In genomic region chr5:5422819-5423515, GRCh38 we compare ENCODE assay signal across 8 cellular contexts. TPM values are rescaled to one million over a fixed set of nuclear protein-coding genes. Genes with fewer than 3 reads are reported as not detected.
DNase-seq lines count a peak whose midpoint lies in the region; ATAC-seq and TF ChIP-seq lines count a peak whose summit lies in the region.

No MANE protein-coding gene starts in this region.

- H3K36me3 ChIP-seq in BLaER1 (peaks cover 33% of the 10 kb centered on the region), iPS DF 6.9 (ENCODE audit: control insufficient read depth, insufficient read depth, low read length) (no peaks in the 10 kb centered on the region), smooth muscle cell (ENCODE audit: low read depth) (no peaks in the 10 kb centered on the region)

- H3K4me3 ChIP-seq in BLaER1 (peak overlapping the region; percentile 98), iPS DF 6.9 (ENCODE audit: low read length) (peak overlapping the region; percentile 75), smooth muscle cell (peak overlapping the region; percentile 99)

- H4K20me1 ChIP-seq in BLaER1 (peaks cover 55% of the 10 kb centered on the region), smooth muscle cell (ENCODE audit: low read depth) (peaks cover 48% of the 10 kb centered on the region)

- peak overlapping the region; percentile 83 for H2AFZ ChIP-seq in smooth muscle cell (ENCODE audit: low read depth)

- H3K27me3 ChIP-seq in BLaER1 (no peaks in the 10 kb centered on the region), iPS DF 6.9 (ENCODE audit: control insufficient read depth, insufficient read depth, low read length) (no peaks in the 10 kb centered on the region), smooth muscle cell (ENCODE audit: low read depth) (no peaks in the 10 kb centered on the region)

- peaks cover 2% of the 10 kb centered on the region for H3K9me3 Mint-ChIP-seq in activated CD8-positive, alpha-beta memory T cell treated with anti-CD3 and anti-CD28 coated beads, Interleukin-2, amount 10 ng/mL, durations not matched to agents 7 days and 5 days (ENCODE audit: low read depth)

- H3K79me2 ChIP-seq in smooth muscle cell (ENCODE audit: low read depth): peaks cover 54% of the 10 kb centered on the region

- H3K4me1 Mint-ChIP-seq in activated CD8-positive, alpha-beta memory T cell treated with anti-CD3 and anti-CD28 coated beads, Interleukin-2, amount 10 ng/mL, durations not matched to agents 7 days and 5 days: peaks cover 25% of the 10 kb centered on the region

- H3K4me2 ChIP-seq in BLaER1 (peak overlapping the region; percentile 94), smooth muscle cell (peak overlapping the region; percentile 96)

- H3K27me3 Mint-ChIP-seq in activated CD8-positive, alpha-beta memory T cell treated with anti-CD3 and anti-CD28 coated beads, Interleukin-2, amount 10 ng/mL, durations not matched to agents 7 days and 5 days: no peaks in the 10 kb centered on the region

- peaks cover 43% of the 10 kb centered on the region for H3K4me1 ChIP-seq in BLaER1
- peaks cover 3% of the 10 kb centered on the region for H3K4me1 ChIP-seq in iPS DF 6.9 (ENCODE audit: control insufficient read depth, insufficient read depth, low read length)
- H3K4me1 ChIP-seq in smooth muscle cell (ENCODE audit: low read depth): peaks cover 12% of the 10 kb centered on the region

- H3K27ac Mint-ChIP-seq in activated CD8-positive, alpha-beta memory T cell treated with anti-CD3 and anti-CD28 coated beads, Interleukin-2, amount 10 ng/mL, durations not matched to agents 7 days and 5 days: peak overlapping the region; percentile 93

- H3K9me3 ChIP-seq in BLaER1: no peaks in the 10 kb centered on the region
- no peaks in the 10 kb centered on the region for H3K9me3 ChIP-seq in iPS DF 6.9 (ENCODE audit: control insufficient read depth, insufficient read depth, low read length)
- H3K9me3 ChIP-seq in smooth muscle cell (replicated peaks; ENCODE audit: low read depth): no peaks in the 10 kb centered on the region

- TF ChIP-seq CTCF in smooth muscle cell (IDR thresholded peaks at IDR 0.05; ENCODE audit: borderline replicate concordance, insufficient read depth, poor library complexity, severe bottlenecking): no peak

- H3K4me3 Mint-ChIP-seq in activated CD8-positive, alpha-beta memory T cell treated with anti-CD3 and anti-CD28 coated beads, Interleukin-2, amount 10 ng/mL, durations not matched to agents 7 days and 5 days: peak overlapping the region; percentile 87

- peaks cover 8% of the 10 kb centered on the region for H3K36me3 Mint-ChIP-seq in activated CD8-positive, alpha-beta memory T cell treated with anti-CD3 and anti-CD28 coated beads, Interleukin-2, amount 10 ng/mL, durations not matched to agents 7 days and 5 days

- CTCF ChIA-PET in activated CD8-positive, alpha-beta memory T cell treated with anti-CD3 and anti-CD28 coated beads, Interleukin-2, amount 10 ng/mL, durations not matched to agents 7 days and 5 days (lab: Charles Lee): interaction anchor here (0.5 to 1.2 kb wide), 2 partner anchors 20 to 99 kb away, joined by 3 to 4 read pairs; no protein-coding TSS in a partner anchor

- H3K27ac ChIP-seq in BLaER1 (peak overlapping the region; percentile 91), iPS DF 6.9 (ENCODE audit: low read length) (no peak overlapping the region), smooth muscle cell (ENCODE audit: low read depth) (peak overlapping the region; percentile 99)

- DNase-seq in activated CD8-positive, alpha-beta memory T cell treated with anti-CD3 and anti-CD28 coated beads, Interleukin-2, amount 10 ng/mL, durations not matched to agents 7 days and 5 days: peak; percentile 43
- DNase-seq in iPS DF 6.9 (ENCODE audit: low read depth, low spot score) (no peak), smooth muscle cell (lab: John Stamatoyannopoulos, UW; ENCODE audit: unreplicated experiment) (no peak), mucosa of gallbladder (ENCODE audit: low spot score) (no peak)
- no peak for DNase-seq in activated CD4-positive, alpha-beta T cell treated with anti-CD3 and anti-CD28 coated beads for 48 hours

- peak overlapping the region; percentile 94 for H3K9ac ChIP-seq in BLaER1
- H3K9ac ChIP-seq in smooth muscle cell (ENCODE audit: low read depth): peak overlapping the region; percentile 97

- peaks cover 14% of the 10 kb centered on the region for H3F3A ChIP-seq in smooth muscle cell (ENCODE audit: low read depth)

- WGBS in iPS DF 6.9 (ENCODE audit: insufficient coverage, insufficient read length): no CpG with 5 or more reads among the region's 58 CpGs
- 2% methylated on average over 40 of the region's 58 CpGs for WGBS in smooth muscle cell (ENCODE audit: low lambda C conversion rate)

- ATAC-seq in GM19043 (IDR thresholded peaks at IDR 0.05; ENCODE audit: low read depth, unreplicated experiment) (peak; percentile 0), HG03280 (IDR thresholded peaks at IDR 0.05; ENCODE audit: unreplicated experiment) (peak; percentile 25)
- peak; percentile 45 for ATAC-seq in activated CD8-positive, alpha-beta memory T cell treated with anti-CD3 and anti-CD28 coated beads, Interleukin-2, amount 10 ng/mL, durations not matched to agents 7 days and 5 days

RNA-seq across cellular contexts. Expression of gene ICE1, which starts 0.5 kb away (rescaled TPM):
- total RNA-seq in activated CD8-positive, alpha-beta memory T cell treated with anti-CD3 and anti-CD28 coated beads, Interleukin-2, amount 10 ng/mL, durations not matched to agents 7 days and 5 days: 10 to 100 TPM; 28.9 to 29.7 TPM
- 25.4 and 32.0 TPM in 2 replicates for total RNA-seq in smooth muscle cell
- 10.2 and 15.5 TPM in 2 replicates for polyA plus RNA-seq in smooth muscle cell
- 21.8 TPM for total RNA-seq in mucosa of gallbladder
